In the genomic region with DNA sequence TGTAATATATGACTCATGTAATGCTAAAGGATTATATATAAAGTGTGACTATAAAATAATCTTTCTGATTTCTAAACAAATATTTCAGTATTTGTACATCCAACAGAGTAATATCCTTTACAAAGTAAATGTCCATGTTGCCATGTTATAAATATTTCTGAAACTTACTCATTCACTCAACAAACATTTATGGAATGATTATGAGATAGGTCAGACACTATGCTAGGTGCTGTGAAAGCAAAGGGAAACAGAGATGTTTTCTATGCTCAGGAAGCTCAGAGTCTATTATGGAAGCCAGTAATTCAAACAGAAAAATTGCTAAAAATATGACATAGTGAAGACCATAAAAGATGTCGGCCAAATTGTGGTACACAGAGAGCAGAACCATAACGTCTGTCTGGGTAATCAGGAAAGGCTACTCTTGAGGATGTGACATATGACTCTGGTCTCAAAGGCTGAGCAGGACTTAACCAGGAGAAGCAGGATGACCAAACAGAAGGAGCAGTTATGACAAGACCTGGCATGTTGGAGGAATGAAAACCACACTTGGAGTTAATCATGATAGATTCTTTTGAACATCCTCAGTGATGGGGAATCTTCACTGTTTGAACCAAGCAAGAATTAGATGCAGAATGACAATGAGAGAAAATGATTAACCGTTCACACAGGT, we compare ENCODE assay signal across 18 cellular contexts. TPM values are rescaled to one million over a fixed set of nuclear protein-coding genes. Genes with fewer than 3 reads are reported as not detected.
DNase-seq lines count a peak whose midpoint lies in the region; ATAC-seq and TF ChIP-seq lines count a peak whose summit lies in the region.
"Had no signal": no experiment of that assay in that cellular context is flagged by ENCODE, and none has a peak within 500 bp of the region (broad histone marks: within the 10 kb centered on the region; RNA-seq: fewer than 3 reads in every experiment).

No MANE protein-coding gene starts in this region.

- H3K36me3 Mint-ChIP-seq in HFFc6 (ENCODE audit: low read depth) (peaks cover 4% of the 10 kb centered on the region), WTC11 (0 out of 2 replicates have a peak, but pooled peaks cover 6% of the 10 kb centered on the region)

- TF ChIP-seq CTCF in HFFc6 (IDR thresholded peaks at IDR 0.05) (no peak), WTC11 (IDR thresholded peaks at IDR 0.05) (no peak)

- POLR2A ChIA-PET in WTC11 (lab: Charles Lee) = interaction anchor here (0.7 kb wide), 3 partner anchors 71 to 402 kb away, joined by 5 to 9 read pairs (median 6); no protein-coding TSS in a partner anchor

- ATAC-seq in WTC11 (no peak), esophagus mucosa (no peak)
- ATAC-seq: activated CD8-positive, alpha-beta T cell treated with anti-CD3 and anti-CD28 coated beads for 36 hours had no signal

- H3K4me3 Mint-ChIP-seq in HFFc6 (peak overlapping the region; percentile 55), WTC11 (no peak overlapping the region)
- H3K4me3 Mint-ChIP-seq: activated CD8-positive, alpha-beta T cell treated with anti-CD3 and anti-CD28 coated beads for 36 hours; activated T-helper 1 cell treated with anti-CD3 and anti-CD28 coated beads, Interleukin-12 subunit alpha, Interleukin-12 subunit beta, Interleukin-2, Interleukin-4 antibody, amounts not matched to agents 30 ng/mL and 10 ng/mL and 1 ng/mL, durations not matched to agents 14 hours and 24 hours and 36 hours; mesothelial cell of epicardium had no signal

- H3K4me1 Mint-ChIP-seq in HFFc6 (ENCODE audit: low read depth) (peaks cover 69% of the 10 kb centered on the region), WTC11 (peaks cover 39% of the 10 kb centered on the region)

- H3K27ac Mint-ChIP-seq in HFFc6 (peak overlapping the region; percentile 84), WTC11 (peak overlapping the region; percentile 6)
- H3K27ac Mint-ChIP-seq: activated CD8-positive, alpha-beta T cell treated with anti-CD3 and anti-CD28 coated beads for 36 hours; activated T-helper 1 cell treated with anti-CD3 and anti-CD28 coated beads, Interleukin-12 subunit alpha, Interleukin-12 subunit beta, Interleukin-2, Interleukin-4 antibody, amounts not matched to agents 30 ng/mL and 10 ng/mL and 1 ng/mL, durations not matched to agents 14 hours and 24 hours and 36 hours; mesothelial cell of epicardium had no signal

- CTCF ChIA-PET in WTC11 (lab: Charles Lee) = no interaction called here

- H3K27me3 Mint-ChIP-seq in HFFc6 (ENCODE audit: insufficient read depth) (peaks cover 2% of the 10 kb centered on the region; the same call in 1 of the 2 replicates), WTC11 (ENCODE audit: low read depth) (no peaks in the 10 kb centered on the region)
- H3K27me3 Mint-ChIP-seq: activated CD8-positive, alpha-beta T cell treated with anti-CD3 and anti-CD28 coated beads for 36 hours had no signal

- H3K9me3 Mint-ChIP-seq in HFFc6 = no peaks in the 10 kb centered on the region
- no peaks in the 10 kb centered on the region for H3K9me3 Mint-ChIP-seq in WTC11
- H3K9me3 Mint-ChIP-seq: activated CD8-positive, alpha-beta T cell treated with anti-CD3 and anti-CD28 coated beads for 36 hours; activated T-helper 1 cell treated with anti-CD3 and anti-CD28 coated beads, Interleukin-12 subunit alpha, Interleukin-12 subunit beta, Interleukin-2, Interleukin-4 antibody, amounts not matched to agents 30 ng/mL and 10 ng/mL and 1 ng/mL, durations not matched to agents 14 hours and 24 hours and 36 hours; mesothelial cell of epicardium had no signal

- peak; percentile 36 for DNase-seq in AG08395 (ENCODE audit: low spot score)
- peak; percentile 60 for DNase-seq in HFFc6
- DNase-seq in WTC11 (ENCODE audit: low spot score) = no peak
- peak; percentile 20 for DNase-seq in hepatic stellate cell (ENCODE audit: low spot score)
- no peak for DNase-seq in NCI-H2029 (lab: John Stamatoyannopoulos, UW)
- no peak for DNase-seq in activated CD8-positive, alpha-beta memory T cell treated with anti-CD3 and anti-CD28 coated beads, Interleukin-2, amount 50 U/mL, for 48 hours
- no peak for DNase-seq in dedifferentiated amniotic fluid mesenchymal stem cell (ENCODE audit: extremely low spot score)
- DNase-seq: activated CD8-positive, alpha-beta T cell treated with anti-CD3 and anti-CD28 coated beads for 36 hours; anterior cingulate cortex; colonic mucosa; erythroblast; H7; MM.1S; NCI-H2029 treated with DMSO at 0.1 percent for 48 hours; NCI-H524 treated with DMSO at 0.1 percent for 48 hours had no signal

TF ChIP-seq in WTC11, 78 proteins besides CTCF, POLR2A, EP300 and RAD21:
- TF ChIP-seq SOX15 (CRISPR knock-in tag; IDR thresholded peaks at IDR 0.05) = no peak
- TF ChIP-seq, protein P1, sequence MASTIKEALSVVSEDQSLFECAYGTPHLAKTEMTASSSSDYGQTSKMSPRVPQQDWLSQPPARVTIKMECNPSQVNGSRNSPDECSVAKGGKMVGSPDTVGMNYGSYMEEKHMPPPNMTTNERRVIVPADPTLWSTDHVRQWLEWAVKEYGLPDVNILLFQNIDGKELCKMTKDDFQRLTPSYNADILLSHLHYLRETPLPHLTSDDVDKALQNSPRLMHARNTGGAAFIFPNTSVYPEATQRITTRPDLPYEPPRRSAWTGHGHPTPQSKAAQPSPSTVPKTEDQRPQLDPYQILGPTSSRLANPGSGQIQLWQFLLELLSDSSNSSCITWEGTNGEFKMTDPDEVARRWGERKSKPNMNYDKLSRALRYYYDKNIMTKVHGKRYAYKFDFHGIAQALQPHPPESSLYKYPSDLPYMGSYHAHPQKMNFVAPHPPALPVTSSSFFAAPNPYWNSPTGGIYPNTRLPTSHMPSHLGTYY (CRISPR knock-in tag; IDR thresholded peaks at IDR 0.05) = no peak
- TF ChIP-seq JAZF1 (CRISPR knock-in tag; IDR thresholded peaks at IDR 0.05) = no peak

RNA-seq across cellular contexts. Expression of gene MYO5C, which starts 39.0 kb away (rescaled TPM):
- under 1 TPM in 2 of 6 experiments, not detected in 4; 0.02 to 0.10 TPM for total RNA-seq in HFFc6 (2021; fragmentation: NEBNext Ultra II Directional; extraction: Animal tissue kit (Norgen Biotek cat#: 25700))
- total RNA-seq in WTC11 (2021) = 22.5 to 25.3 TPM (median 22.9 TPM) in 3 replicates
- total RNA-seq in esophagus mucosa = 19.7 TPM

Comparison
In these comparisons a context has a peak if more than half of its experiments do, and no peak if none do; other contexts are left out.
1. DNase-seq: peak in AG08395 (single experiment), HFFc6 (single experiment) and hepatic stellate cell (single experiment); none in WTC11 (single experiment), NCI-H2029 (single experiment), activated CD8-positive, alpha-beta memory T cell treated with anti-CD3 and anti-CD28 coated beads, Interleukin-2, amount 50 U/mL, for 48 hours (single experiment) and dedifferentiated amniotic fluid mesenchymal stem cell (single experiment).
2. RNA of gene MYO5C, which starts 39.0 kb away (total RNA-seq): 22.5 to 25.3 TPM in WTC11 and 19.7 TPM in esophagus mucosa (single experiment); 0.02 to 0.10 TPM in HFFc6; every median in the first group is over 10 times any median in the second.